8 cellular contexts compared by ENCODE assay signal in the genomic region with DNA sequence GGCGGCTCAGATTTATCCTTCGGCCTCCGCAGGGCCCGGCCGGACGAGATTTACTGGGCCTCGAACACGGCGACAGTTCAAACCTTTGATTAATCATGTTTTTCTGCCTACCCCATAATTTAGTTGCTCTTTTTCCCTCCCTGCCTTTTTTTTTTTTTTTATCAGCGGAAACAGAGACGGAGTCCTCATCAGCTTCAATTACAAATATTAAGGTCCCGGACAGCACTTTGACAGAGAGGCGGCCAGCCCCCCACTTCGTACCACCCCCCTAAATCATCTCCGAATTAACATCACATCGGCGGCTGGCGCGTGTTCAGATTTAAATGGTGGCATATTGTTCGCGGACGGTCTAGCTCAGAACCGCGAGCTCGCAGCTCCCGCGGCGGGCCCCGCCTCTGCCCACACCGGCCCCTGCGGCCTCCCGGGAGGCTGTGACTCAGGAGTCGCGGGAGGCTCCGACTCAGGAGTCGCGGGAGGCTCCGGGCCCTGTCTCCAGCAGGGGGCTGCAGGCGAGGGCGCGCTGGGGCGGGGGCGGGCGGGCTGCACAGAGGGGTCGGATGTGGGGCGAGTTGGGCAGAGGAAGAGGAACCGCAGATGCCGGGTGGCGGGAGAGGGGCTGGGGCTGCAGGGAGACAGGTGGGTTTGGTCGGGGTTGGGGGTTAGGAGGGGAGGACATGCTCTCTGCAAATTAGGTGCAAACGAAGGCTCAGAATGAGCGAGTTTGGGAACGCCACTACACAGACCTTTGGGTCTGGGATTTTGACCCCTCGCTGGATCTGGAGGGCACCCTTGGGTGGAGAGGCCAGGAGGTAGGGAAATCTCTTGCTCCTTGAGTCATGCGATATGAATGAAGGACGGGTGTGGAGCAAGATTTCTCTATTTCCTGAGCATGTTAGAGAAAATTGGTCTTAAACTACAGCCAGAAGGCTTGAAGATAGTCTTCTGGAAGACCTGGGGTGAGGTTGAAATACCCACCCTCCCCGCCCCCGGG. TPM values are rescaled to one million over a fixed set of nuclear protein-coding genes. Genes with fewer than 3 reads are reported as not detected.
DNase-seq lines count a peak whose midpoint lies in the region; ATAC-seq and TF ChIP-seq lines count a peak whose summit lies in the region.

No MANE protein-coding gene starts in this region.

- 0 out of 2 replicates have a peak, but pooled peaks cover 4% of the 10 kb centered on the region for H3K27me3 ChIP-seq in PC-3 (ENCODE audit: low read length)
- peaks cover 8% of the 10 kb centered on the region for H3K27me3 ChIP-seq in ascending aorta
- H3K27me3 ChIP-seq in iPS-18a (ENCODE audit: control insufficient read depth, insufficient read depth, low read length), result peaks cover 60% of the 10 kb centered on the region

- H4K20me1 ChIP-seq in PC-3 (ENCODE audit: low read length), result no peaks in the 10 kb centered on the region

- H3K27ac ChIP-seq in PC-3 (ENCODE audit: low read length) (no peak overlapping the region), ascending aorta (no peak overlapping the region), iPS-18a (ENCODE audit: low read length) (no peak overlapping the region)

- intact Hi-C loops in PC-3 (cut with micrococcal nuclease) (no loop called here), ascending aorta (cut with DNase I) (no loop called here)

- H3K36me3 ChIP-seq in PC-3 (ENCODE audit: low read depth, low read length) (no peaks in the 10 kb centered on the region), ascending aorta (no peaks in the 10 kb centered on the region), iPS-18a (ENCODE audit: control insufficient read depth, low read depth, low read length) (no peaks in the 10 kb centered on the region)

- CTCF ChIA-PET in PC-3 (lab: Charles Lee), result interaction anchor here (0.6 kb wide), 1 partner anchor 10 kb away, joined by 3 read pairs; no protein-coding TSS in a partner anchor

- H3K79me2 ChIP-seq in PC-3 (ENCODE audit: low read length), result no peaks in the 10 kb centered on the region

- BruUV-seq in PC-3 (replicated peaks; lab: Mats Ljungman, UMichigan), result no TSS peak

- H3K4me3 ChIP-seq in PC-3 (ENCODE audit: low read length), result no peak overlapping the region
- H3K4me3 ChIP-seq in ascending aorta, result peak overlapping the region; percentile 35 to 37
- peak overlapping the region; percentile 78 for H3K4me3 ChIP-seq in iPS-18a (ENCODE audit: low read length)

- H3K4me1 ChIP-seq in PC-3 (ENCODE audit: insufficient read depth, low read length) (peaks cover 5% of the 10 kb centered on the region; the same call in 1 of the 2 replicates), ascending aorta (peaks cover 0 to 6% of the 10 kb centered on the region in 2 donors), iPS-18a (ENCODE audit: control insufficient read depth, low read depth, low read length) (peaks cover 27% of the 10 kb centered on the region)

- DNase-seq in DMS53 (lab: John Stamatoyannopoulos, UW), result peak; percentile 91
- peak; percentile 16 for DNase-seq in PC-3
- DNase-seq in ascending aorta (ENCODE audit: low spot score in 2 of 2), result no peak
- peak; percentile 31 to 38 for DNase-seq in stimulated activated CD4-positive, alpha-beta T cell treated with anti-CD3 and anti-CD28 coated beads, Interleukin-2, amount 100 ng/mL, for 48 hours
- DNase-seq in NCI-H510A treated with DMSO at 0.1 percent for 48 hours (lab: John Stamatoyannopoulos, UW), result no peak

- H3K9me2 ChIP-seq in PC-3 (replicated peaks; ENCODE audit: low read length), result no peaks in the 10 kb centered on the region

- no peaks in the 10 kb centered on the region for H3F3A ChIP-seq in PC-3 (ENCODE audit: low read length, unreplicated experiment)

- H3K9me3 ChIP-seq in PC-3 (ENCODE audit: low read length) (no peaks in the 10 kb centered on the region), ascending aorta (no peaks in the 10 kb centered on the region), iPS-18a (ENCODE audit: control insufficient read depth, low read depth, low read length) (no peaks in the 10 kb centered on the region)

- POLR2A ChIA-PET in PC-3 (lab: Charles Lee; ENCODE audit: unreplicated experiment), result no interaction called here

- TF ChIP-seq CTCF in PC-3 (conservative IDR thresholded peaks at IDR 0.05; ENCODE audit: low read depth, low read length), result no peak
- peak in 2 of 3 experiments; percentile 14 to 20 for TF ChIP-seq CTCF in ascending aorta (IDR thresholded peaks at IDR 0.05)

- H2AFZ ChIP-seq in PC-3 (ENCODE audit: low read length), result peak overlapping the region; percentile 58

- H3K9ac ChIP-seq in PC-3 (ENCODE audit: low read length) (no peak overlapping the region), iPS-18a (ENCODE audit: low read length) (peak overlapping the region; percentile 16)

- ATAC-seq in PC-3 (0 out of 2 replicates have a peak, but pooled peaks have one; percentile 16), HG03039 (IDR thresholded peaks at IDR 0.05; ENCODE audit: unreplicated experiment) (no peak), HG03520 (IDR thresholded peaks at IDR 0.05; ENCODE audit: unreplicated experiment) (no peak)

- H3K4me2 ChIP-seq in PC-3 (ENCODE audit: low read length), result peak overlapping the region; percentile 13; the same call in 1 of the 2 replicates

RNA-seq across cellular contexts. Expression of gene ATP5MC2, which starts 19.6 kb away (rescaled TPM):
- total RNA-seq in PC-3 (2014; rRNA removed) (244 and 322 TPM in 2 replicates), ascending aorta (284 TPM)

RNA-seq across cellular contexts. Expression of gene CALCOCO1, which starts 31.8 kb away (rescaled TPM):
- total RNA-seq in PC-3 (2014; rRNA removed), result 20.4 and 30.6 TPM in 2 replicates
- total RNA-seq in ascending aorta, result 258 TPM

RNA-seq across cellular contexts. Expression of gene CISTR, which starts 56.3 kb away (rescaled TPM):
- total RNA-seq in PC-3 (2014; rRNA removed) (not detected in 2 replicates), ascending aorta (not detected)

Comparison
In these comparisons a context has a peak if more than half of its experiments do, and no peak if none do; other contexts are left out.
1. DNase-seq: peak in DMS53 (single experiment), PC-3 (single experiment) and stimulated activated CD4-positive, alpha-beta T cell treated with anti-CD3 and anti-CD28 coated beads, Interleukin-2, amount 100 ng/mL, for 48 hours (2 of 2); none in ascending aorta (0 of 2) and NCI-H510A treated with DMSO at 0.1 percent for 48 hours (single experiment).